In genomic region chr7:107190090-107190489, GRCh38 we compare ENCODE assay signal across 3 cellular contexts.
A peak's percentile ranks its signal among the peaks of the same experiment; 100 is the strongest.
TF ChIP-seq lines count a peak whose summit lies in the region.

No MANE protein-coding gene starts in this region.

TF ChIP-seq in A549, 52 proteins besides CTCF, POLR2A, EP300 and RAD21:
- TF ChIP-seq MAFK (IDR thresholded peaks at IDR 0.05; ENCODE audit: partially characterized antibody) (peak; percentile 75), SREBF2 (IDR thresholded peaks at IDR 0.05) (no peak), ZFP36 (IDR thresholded peaks at IDR 0.05; ENCODE audit: borderline replicate concordance, partially characterized antibody) (no peak), HOXB13 (CRISPR knock-in tag; IDR thresholded peaks at IDR 0.05; ENCODE audit: low read depth) (no peak), PHF8 (IDR thresholded peaks at IDR 0.05; ENCODE audit: borderline replicate concordance, low read depth) (no peak), TP53 (CRISPR knock-in tag; IDR thresholded peaks at IDR 0.05) (no peak)
TF ChIP-seq in A549: peak in this region for 1.

TF ChIP-seq in IMR-90, 13 proteins besides CTCF, POLR2A, EP300 and RAD21:
- no peak for TF ChIP-seq FOS (IDR thresholded peaks at IDR 0.05; ENCODE audit: low read depth, low read length)
- peak; percentile 76 for TF ChIP-seq MAFK (IDR thresholded peaks at IDR 0.05; ENCODE audit: low read depth, low read length)

TF ChIP-seq in SK-N-SH treated with all-trans-retinoic acid at 6 μM for 48 hours, 23 proteins besides CTCF, POLR2A, EP300 and RAD21:
- TF ChIP-seq PATZ1 (CRISPR knock-in tag; IDR thresholded peaks at IDR 0.05; ENCODE audit: borderline replicate concordance): no peak
